In the genomic region with DNA sequence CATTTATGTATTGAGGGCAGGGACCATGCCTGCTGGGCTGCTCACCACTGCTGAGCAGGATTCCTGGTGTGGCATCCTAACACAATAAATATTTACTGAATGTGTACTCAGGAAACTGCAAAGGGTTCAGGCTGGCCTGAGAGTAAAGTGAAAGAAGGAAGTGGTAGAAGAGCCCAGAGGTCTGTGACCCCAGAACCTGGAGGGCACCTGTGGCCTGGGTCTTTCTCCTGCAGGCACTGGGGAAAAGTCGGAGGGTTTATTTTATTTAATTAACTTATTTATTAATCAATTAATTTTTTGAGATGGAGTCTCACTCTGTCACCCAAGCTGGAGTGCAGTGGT, we compare ENCODE assay signal across 10 cellular contexts. TPM values are rescaled to one million over a fixed set of nuclear protein-coding genes. Genes with fewer than 3 reads are reported as not detected.
DNase-seq lines count a peak whose midpoint lies in the region; ATAC-seq and TF ChIP-seq lines count a peak whose summit lies in the region.
"Had no signal": no experiment of that assay in that cellular context is flagged by ENCODE, and none has a peak within 500 bp of the region (broad histone marks: within the 10 kb centered on the region; RNA-seq: fewer than 3 reads in every experiment).

No MANE protein-coding gene starts in this region.

- H3K4me3 Mint-ChIP-seq in activated naive CD4-positive, alpha-beta T cell treated with anti-CD3 and anti-CD28 coated beads, Interleukin-2, amount 10 ng/mL, durations not matched to agents 7 days and 5 days = peak overlapping the region; percentile 73

- H3K27me3 ChIP-seq in left lung (no peaks in the 10 kb centered on the region), tibial artery (no peaks in the 10 kb centered on the region)

- CTCF ChIA-PET in activated naive CD4-positive, alpha-beta T cell treated with anti-CD3 and anti-CD28 coated beads, Interleukin-2, amount 10 ng/mL, durations not matched to agents 7 days and 5 days (lab: Charles Lee) = interaction anchor here (0.7 kb wide), 1 partner anchor 18 kb away, joined by 4 read pairs; no protein-coding TSS in a partner anchor

- TF ChIP-seq CTCF in left lung (IDR thresholded peaks at IDR 0.05) (no peak), tibial artery (IDR thresholded peaks at IDR 0.05) (no peak)

- H3K4me1 Mint-ChIP-seq in activated naive CD4-positive, alpha-beta T cell treated with anti-CD3 and anti-CD28 coated beads, Interleukin-2, amount 10 ng/mL, durations not matched to agents 7 days and 5 days = peaks cover 74% of the 10 kb centered on the region

- intact Hi-C loops in left lung (cut with DNase I) (no loop called here), tibial artery (cut with DNase I; ENCODE audit: low total_unique reads) (no loop called here)

- peak overlapping the region; percentile 97 for H3K27ac Mint-ChIP-seq in activated naive CD4-positive, alpha-beta T cell treated with anti-CD3 and anti-CD28 coated beads, Interleukin-2, amount 10 ng/mL, durations not matched to agents 7 days and 5 days

- peaks cover 1% of the 10 kb centered on the region for H3K36me3 Mint-ChIP-seq in activated naive CD4-positive, alpha-beta T cell treated with anti-CD3 and anti-CD28 coated beads, Interleukin-2, amount 10 ng/mL, durations not matched to agents 7 days and 5 days

- H3K4me1 ChIP-seq in left lung = peaks cover 25 to 99% of the 10 kb centered on the region in 2 donors
- peaks cover 0 to 66% (median 51%) of the 10 kb centered on the region in 4 donors for H3K4me1 ChIP-seq in tibial artery

- H3K27me3 Mint-ChIP-seq in activated naive CD4-positive, alpha-beta T cell treated with anti-CD3 and anti-CD28 coated beads, Interleukin-2, amount 10 ng/mL, durations not matched to agents 7 days and 5 days = no peaks in the 10 kb centered on the region

- H3K9me3 ChIP-seq in left lung (no peaks in the 10 kb centered on the region), tibial artery (no peaks in the 10 kb centered on the region)

- ATAC-seq in left lung = peak; percentile 4
- no peak for ATAC-seq in GM18511 (IDR thresholded peaks at IDR 0.05; ENCODE audit: unreplicated experiment)
- no peak for ATAC-seq in HG02588 (IDR thresholded peaks at IDR 0.05; ENCODE audit: unreplicated experiment)

- DNase-seq in activated naive CD4-positive, alpha-beta T cell treated with anti-CD3 and anti-CD28 coated beads, Interleukin-2, amount 10 ng/mL, durations not matched to agents 7 days and 5 days = no peak
- DNase-seq in activated naive CD4-positive, alpha-beta T cell treated with anti-CD3 and anti-CD28 coated beads, Interleukin-2, amount 50 U/mL, for 16 hours = no peak
- DNase-seq in RPMI8226 = peak; percentile 44
- no peak for DNase-seq in left lung
- no peak for DNase-seq in tibial artery
- no peak for DNase-seq in stimulated activated CD4-positive, alpha-beta T cell treated with anti-CD3 and anti-CD28 coated beads, Interleukin-12 subunit alpha, Interleukin-12 subunit beta, amount 100 ng/mL, for 4 hours
- DNase-seq: NCI-H526 treated with DMSO at 0.1 percent for 48 hours; stimulated activated CD4-positive, alpha-beta T cell treated with anti-CD3 and anti-CD28 coated beads, Interleukin-4, amount 100 ng/mL, for 1 hour had no signal

- H3K36me3 ChIP-seq in left lung = no peaks in the 10 kb centered on the region
- no peaks in the 10 kb centered on the region for H3K36me3 ChIP-seq in tibial artery

- H3K4me3 ChIP-seq in left lung (no peak overlapping the region), tibial artery (no peak overlapping the region)

- no peaks in the 10 kb centered on the region for H3K9me3 Mint-ChIP-seq in activated naive CD4-positive, alpha-beta T cell treated with anti-CD3 and anti-CD28 coated beads, Interleukin-2, amount 10 ng/mL, durations not matched to agents 7 days and 5 days

- H3K27ac ChIP-seq in left lung (peak overlapping the region; percentile 85 to 94), tibial artery (peak overlapping the region; percentile 95 to 97)

RNA-seq across cellular contexts. Expression of a gene that starts 28.2 kb away (rescaled TPM):
- total RNA-seq in left lung = 10 to 100 TPM; 64.4 to 65.3 TPM

RNA-seq across cellular contexts. Expression of a gene that starts 53.6 kb away (rescaled TPM):
- total RNA-seq in left lung = 10 to 100 TPM; 17.2 to 22.1 TPM
